ENCODE assay signal across 8 cellular contexts in the genomic region with DNA sequence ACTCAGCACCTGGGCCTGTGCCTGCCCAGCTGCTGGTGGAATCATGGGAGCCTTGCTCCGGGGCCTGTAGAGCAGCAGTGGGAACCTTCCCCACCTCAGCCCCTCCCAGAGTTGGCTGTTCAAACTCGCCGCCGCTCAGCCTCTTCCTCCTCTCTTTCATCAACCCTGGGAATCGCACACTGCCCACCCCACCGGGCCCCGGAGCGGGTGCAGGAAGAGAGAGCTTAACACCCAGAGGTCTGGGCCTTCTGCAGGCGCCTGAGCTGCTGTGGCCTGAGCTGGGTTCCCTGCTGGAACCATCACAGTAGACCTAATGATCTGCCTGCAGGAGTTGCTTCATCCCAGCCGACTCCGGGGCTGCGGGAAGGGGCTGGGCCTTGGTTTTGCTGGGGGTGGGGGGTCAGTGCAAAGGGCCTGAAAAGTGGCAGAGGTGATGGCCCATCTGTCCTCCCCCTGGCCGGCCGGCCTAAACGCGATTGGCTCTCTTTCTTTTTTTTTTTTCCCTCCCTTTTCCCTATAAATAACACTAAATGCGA.
DNase-seq lines count a peak whose midpoint lies in the region; ATAC-seq, FAIRE-seq and TF ChIP-seq lines count a peak whose summit lies in the region.

No MANE protein-coding gene starts in this region.

- H3K4me3 Mint-ChIP-seq in brain, result peak overlapping the region; percentile 22 to 79 (median 59)

- TF ChIP-seq CTCF in brain (conservative IDR thresholded peaks at IDR 0.05) (no peak), mucosa of descending colon (IDR thresholded peaks at IDR 0.05) (no peak)

- H3K36me3 ChIP-seq in mucosa of stomach (ENCODE audit: control insufficient read depth, insufficient read depth, low read length) (no peaks in the 10 kb centered on the region), mucosa of descending colon (ENCODE audit: low read depth) (no peaks in the 10 kb centered on the region), SJCRH30 (no peaks in the 10 kb centered on the region)

- H3K4me3 ChIP-seq in mucosa of stomach (ENCODE audit: low read length), result no peak overlapping the region
- H3K4me3 ChIP-seq in mucosa of descending colon, result no peak overlapping the region
- no peak overlapping the region for H3K4me3 ChIP-seq in SJCRH30

- H3K9me3 ChIP-seq in mucosa of stomach (ENCODE audit: control insufficient read depth, low read length) (no peaks in the 10 kb centered on the region), mucosa of descending colon (no peaks in the 10 kb centered on the region), SJCRH30 (replicated peaks) (no peaks in the 10 kb centered on the region)

- peaks cover 73% of the 10 kb centered on the region for H3K4me1 Mint-ChIP-seq in brain

- ATAC-seq in GM19351 (IDR thresholded peaks at IDR 0.05; ENCODE audit: unreplicated experiment) (no peak), mucosa of descending colon (no peak)

- H3K27ac ChIP-seq in SJCRH30, result no peak overlapping the region

- intact Hi-C loops in mucosa of descending colon (cut with DNase I, micrococcal nuclease), result no loop called here

- H3K27me3 Mint-ChIP-seq in brain, result peaks cover 6% of the 10 kb centered on the region

- peak overlapping the region; percentile 67 to 100 (median 100) for H3K27ac Mint-ChIP-seq in brain

- peak; percentile 43 for DNase-seq in stimulated activated CD4-positive, alpha-beta T cell treated with anti-CD3 and anti-CD28 coated beads, Interleukin-4, amount 100 ng/mL, for 1 hour
- DNase-seq in stimulated activated CD4-positive, alpha-beta T cell treated with anti-CD3 and anti-CD28 coated beads, Interleukin-4, amount 100 ng/mL, for 4 hours, result no peak
- no peak for DNase-seq in mucosa of descending colon
- no peak for DNase-seq in SJCRH30
- DNase-seq in RCC 7860 (ENCODE audit: low spot score), result no peak

- FAIRE-seq in RCC 7860 (lab: Jason Lieb, UNC), result no peak

- peaks cover 0 to 2% (median 0%) of the 10 kb centered on the region in 5 experiments for H3K9me3 Mint-ChIP-seq in brain

- H3K4me1 ChIP-seq in mucosa of stomach (ENCODE audit: control insufficient read depth, insufficient read depth, low read length) (peaks cover 80% of the 10 kb centered on the region), mucosa of descending colon (ENCODE audit: low read depth) (peaks cover 36% of the 10 kb centered on the region), SJCRH30 (peaks cover 25% of the 10 kb centered on the region)

- H3K27me3 ChIP-seq in mucosa of stomach (ENCODE audit: control insufficient read depth, insufficient read depth, low read length), result no peaks in the 10 kb centered on the region
- no peaks in the 10 kb centered on the region for H3K27me3 ChIP-seq in SJCRH30

- peak overlapping the region; percentile 56 for H3K9ac ChIP-seq in mucosa of stomach (ENCODE audit: low read length)

- H3K36me3 Mint-ChIP-seq in brain, result peaks cover 4% of the 10 kb centered on the region
